1 cellular context compared by ENCODE assay signal in genomic region chrX:136779346-136779781, GRCh38.
TF ChIP-seq lines count a peak whose summit lies in the region.

No MANE protein-coding gene starts in this region.

TF ChIP-seq in GM12878, 131 proteins besides CTCF, POLR2A, EP300 and RAD21 (continued from another document):
- TF ChIP-seq, protein P1, sequence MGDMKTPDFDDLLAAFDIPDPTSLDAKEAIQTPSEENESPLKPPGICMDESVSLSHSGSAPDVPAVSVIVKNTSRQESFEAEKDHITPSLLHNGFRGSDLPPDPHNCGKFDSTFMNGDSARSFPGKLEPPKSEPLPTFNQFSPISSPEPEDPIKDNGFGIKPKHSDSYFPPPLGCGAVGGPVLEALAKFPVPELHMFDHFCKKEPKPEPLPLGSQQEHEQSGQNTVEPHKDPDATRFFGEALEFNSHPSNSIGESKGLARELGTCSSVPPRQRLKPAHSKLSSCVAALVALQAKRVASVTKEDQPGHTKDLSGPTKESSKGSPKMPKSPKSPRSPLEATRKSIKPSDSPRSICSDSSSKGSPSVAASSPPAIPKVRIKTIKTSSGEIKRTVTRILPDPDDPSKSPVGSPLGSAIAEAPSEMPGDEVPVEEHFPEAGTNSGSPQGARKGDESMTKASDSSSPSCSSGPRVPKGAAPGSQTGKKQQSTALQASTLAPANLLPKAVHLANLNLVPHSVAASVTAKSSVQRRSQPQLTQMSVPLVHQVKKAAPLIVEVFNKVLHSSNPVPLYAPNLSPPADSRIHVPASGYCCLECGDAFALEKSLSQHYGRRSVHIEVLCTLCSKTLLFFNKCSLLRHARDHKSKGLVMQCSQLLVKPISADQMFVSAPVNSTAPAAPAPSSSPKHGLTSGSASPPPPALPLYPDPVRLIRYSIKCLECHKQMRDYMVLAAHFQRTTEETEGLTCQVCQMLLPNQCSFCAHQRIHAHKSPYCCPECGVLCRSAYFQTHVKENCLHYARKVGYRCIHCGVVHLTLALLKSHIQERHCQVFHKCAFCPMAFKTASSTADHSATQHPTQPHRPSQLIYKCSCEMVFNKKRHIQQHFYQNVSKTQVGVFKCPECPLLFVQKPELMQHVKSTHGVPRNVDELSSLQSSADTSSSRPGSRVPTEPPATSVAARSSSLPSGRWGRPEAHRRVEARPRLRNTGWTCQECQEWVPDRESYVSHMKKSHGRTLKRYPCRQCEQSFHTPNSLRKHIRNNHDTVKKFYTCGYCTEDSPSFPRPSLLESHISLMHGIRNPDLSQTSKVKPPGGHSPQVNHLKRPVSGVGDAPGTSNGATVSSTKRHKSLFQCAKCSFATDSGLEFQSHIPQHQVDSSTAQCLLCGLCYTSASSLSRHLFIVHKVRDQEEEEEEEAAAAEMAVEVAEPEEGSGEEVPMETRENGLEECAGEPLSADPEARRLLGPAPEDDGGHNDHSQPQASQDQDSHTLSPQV (IDR thresholded peaks at IDR 0.05) = no peak
- no peak for TF ChIP-seq KLF5 (IDR thresholded peaks at IDR 0.05; ENCODE audit: partially characterized antibody)
- no peak for TF ChIP-seq IRF4 (IDR thresholded peaks at IDR 0.05; ENCODE audit: low read depth, low read length)
